In genomic region chr6:22036267-22036666, GRCh38 we compare ENCODE assay signal across 9 cellular contexts.
DNase-seq lines count a peak whose midpoint lies in the region; ATAC-seq, FAIRE-seq and TF ChIP-seq lines count a peak whose summit lies in the region.
"Had no signal": no experiment of that assay in that cellular context is flagged by ENCODE, and none has a peak within 500 bp of the region (broad histone marks: within the 10 kb centered on the region; RNA-seq: fewer than 3 reads in every experiment).

No MANE protein-coding gene starts in this region.

- no peak overlapping the region for H3K9ac ChIP-seq in SK-N-SH
- peak overlapping the region; percentile 62 for H3K9ac ChIP-seq in smooth muscle cell (ENCODE audit: low read depth)

- no peak for FAIRE-seq in bronchial epithelial cell (lab: Jason Lieb, UNC)

- peaks cover 7% of the 10 kb centered on the region for H3K4me1 Mint-ChIP-seq in activated T-helper 2 cell treated with anti-CD3 and anti-CD28 coated beads, Interferon-gamma antibody, Interleukin-2, Interleukin-4, amounts not matched to agents 10 μg/mL and 5 μg/mL and 100 μg/mL, durations not matched to agents 14 hours and 24 hours and 36 hours (ENCODE audit: low read depth)

- H3K36me3 Mint-ChIP-seq in activated T-helper 2 cell treated with anti-CD3 and anti-CD28 coated beads, Interferon-gamma antibody, Interleukin-2, Interleukin-4, amounts not matched to agents 10 μg/mL and 5 μg/mL and 100 μg/mL, durations not matched to agents 14 hours and 24 hours and 36 hours (ENCODE audit: low read depth) = peaks cover 4% of the 10 kb centered on the region

- H3K4me1 ChIP-seq in SK-N-SH (ENCODE audit: control insufficient read depth in 1 of 2, insufficient read depth in 2 of 2, low read depth in 1 of 2, low read length in 1 of 2) (peaks cover 4% of the 10 kb centered on the region in 2 experiments; a peak in 3 of 4 replicates), smooth muscle cell (ENCODE audit: low read depth) (peaks cover 23% of the 10 kb centered on the region), Peyer's patch (no peaks in the 10 kb centered on the region)

- H2AFZ ChIP-seq in SK-N-SH (ENCODE audit: low read depth) = no peak overlapping the region
- no peak overlapping the region for H2AFZ ChIP-seq in smooth muscle cell (ENCODE audit: low read depth)

- no peak overlapping the region for H3K4me3 Mint-ChIP-seq in activated T-helper 2 cell treated with anti-CD3 and anti-CD28 coated beads, Interferon-gamma antibody, Interleukin-2, Interleukin-4, amounts not matched to agents 10 μg/mL and 5 μg/mL and 100 μg/mL, durations not matched to agents 14 hours and 24 hours and 36 hours (ENCODE audit: low read depth)

- no peaks in the 10 kb centered on the region for H3K9me2 ChIP-seq in SK-N-SH

- H3K27ac Mint-ChIP-seq in activated T-helper 2 cell treated with anti-CD3 and anti-CD28 coated beads, Interferon-gamma antibody, Interleukin-2, Interleukin-4, amounts not matched to agents 10 μg/mL and 5 μg/mL and 100 μg/mL, durations not matched to agents 14 hours and 24 hours and 36 hours = no peak overlapping the region

- no peaks in the 10 kb centered on the region for H4K20me1 ChIP-seq in SK-N-SH (ENCODE audit: insufficient read depth)
- H4K20me1 ChIP-seq in smooth muscle cell (ENCODE audit: low read depth) = no peaks in the 10 kb centered on the region

- ATAC-seq in SK-N-SH treated with all-trans-retinoic acid at 6 μM for 48 hours (no peak; the same call in 1 of the 3 replicates), esophagus mucosa (no peak)

- peaks cover 6% of the 10 kb centered on the region for H3K9me3 ChIP-seq in SK-N-SH
- H3K9me3 ChIP-seq in smooth muscle cell (replicated peaks; ENCODE audit: low read depth) = peaks cover 14% of the 10 kb centered on the region
- H3K9me3 ChIP-seq in Peyer's patch = no peaks in the 10 kb centered on the region

- H3K4me3 ChIP-seq in SK-N-SH (ENCODE audit: low read depth in 2 of 2, low read length in 1 of 2) (no peak overlapping the region), bronchial epithelial cell (ENCODE audit: low read depth, low read length) (no peak overlapping the region), smooth muscle cell (no peak overlapping the region), Peyer's patch (no peak overlapping the region)

- CTCF ChIA-PET in SK-N-SH (lab: Yijun Ruan, JAX) = no interaction called here

- H3K36me3 ChIP-seq in SK-N-SH (replicated peaks in 1 of 2; ENCODE audit: control insufficient read depth in 1 of 2, insufficient read depth in 2 of 2, low read length in 1 of 2) (peaks cover 0 to 19% of the 10 kb centered on the region in 2 experiments), bronchial epithelial cell (ENCODE audit: control insufficient read depth, insufficient read depth, low read length) (no peaks in the 10 kb centered on the region), smooth muscle cell (ENCODE audit: low read depth) (peaks cover 8% of the 10 kb centered on the region), Peyer's patch (no peaks in the 10 kb centered on the region)

- TF ChIP-seq RAD21 in SK-N-SH (IDR thresholded peaks at IDR 0.05; ENCODE audit: low read length) (no peak), Ishikawa (IDR thresholded peaks at IDR 0.05; ENCODE audit: low read depth) (peak; percentile 14; the same call in 1 of the 2 replicates)

- TF ChIP-seq CTCF in SK-N-SH (IDR thresholded peaks at IDR 0.05) (no peak), bronchial epithelial cell (IDR thresholded peaks at IDR 0.05; ENCODE audit: insufficient read depth, low read length, severe bottlenecking) (no peak), smooth muscle cell (IDR thresholded peaks at IDR 0.05; ENCODE audit: borderline replicate concordance, insufficient read depth, poor library complexity, severe bottlenecking) (no peak), Peyer's patch (IDR thresholded peaks at IDR 0.05) (no peak)

- intact Hi-C loops in activated T-helper 2 cell treated with anti-CD3 and anti-CD28 coated beads, Interferon-gamma antibody, Interleukin-2, Interleukin-4, amounts not matched to agents 10 μg/mL and 5 μg/mL and 100 μg/mL, durations not matched to agents 14 hours and 24 hours and 36 hours (cut with micrococcal nuclease) = no loop called here

- DNase-seq in SK-N-SH = peak; percentile 9
- peak; percentile 83 for DNase-seq in bronchial epithelial cell (ENCODE audit: low read depth)
- DNase-seq in smooth muscle cell (lab: John Stamatoyannopoulos, UW; ENCODE audit: unreplicated experiment) = no peak
- DNase-seq in activated T-helper 2 cell treated with anti-CD3 and anti-CD28 coated beads, Interferon-gamma antibody, Interleukin-2, Interleukin-4, amounts not matched to agents 10 μg/mL and 5 μg/mL and 100 μg/mL, durations not matched to agents 14 hours and 24 hours and 36 hours (ENCODE audit: low spot score) = no peak
- DNase-seq in Peyer's patch = no peak
- DNase-seq: activated T-cell treated with anti-CD3 and anti-CD28 coated beads, Interleukin-2, amount 50 U/mL, for 48 hours had no signal

- H3F3A ChIP-seq in SK-N-SH (replicated peaks; ENCODE audit: insufficient read depth) (peaks cover under 1% of the 10 kb centered on the region), smooth muscle cell (ENCODE audit: low read depth) (no peaks in the 10 kb centered on the region)

- POLR2A ChIA-PET in SK-N-SH (lab: Yijun Ruan, JAX) = no interaction called here

- TF ChIP-seq EP300 in SK-N-SH (IDR thresholded peaks at IDR 0.05; ENCODE audit: borderline replicate concordance in 1 of 2, low read depth in 1 of 2, low read length in 1 of 2) = no peak
- TF ChIP-seq EP300 in Ishikawa (IDR thresholded peaks at IDR 0.05; ENCODE audit: borderline replicate concordance) = peak; percentile 88

- H3K27me3 ChIP-seq in SK-N-SH (ENCODE audit: insufficient read depth) (no peaks in the 10 kb centered on the region), bronchial epithelial cell (ENCODE audit: control insufficient read depth, insufficient read depth, low read length) (no peaks in the 10 kb centered on the region), smooth muscle cell (ENCODE audit: low read depth) (no peaks in the 10 kb centered on the region), Peyer's patch (no peaks in the 10 kb centered on the region)

- 78% methylated on average over 7 of the region's 7 CpGs for WGBS in SK-N-SH (ENCODE audit: low lambda C conversion rate)
- 34% methylated on average over 7 of the region's 7 CpGs for WGBS in smooth muscle cell (ENCODE audit: low lambda C conversion rate)

- H3K9me3 Mint-ChIP-seq in activated T-helper 2 cell treated with anti-CD3 and anti-CD28 coated beads, Interferon-gamma antibody, Interleukin-2, Interleukin-4, amounts not matched to agents 10 μg/mL and 5 μg/mL and 100 μg/mL, durations not matched to agents 14 hours and 24 hours and 36 hours = peaks cover 14% of the 10 kb centered on the region

- no peak for TF ChIP-seq POLR2A in Peyer's patch (IDR thresholded peaks at IDR 0.05)

- 0 out of 2 replicates have a peak overlapping the region, but pooled peaks have one; percentile 32 for H3K4me2 ChIP-seq in SK-N-SH
- peak overlapping the region; percentile 16 for H3K4me2 ChIP-seq in smooth muscle cell

- H3K79me2 ChIP-seq in SK-N-SH (ENCODE audit: insufficient read depth) (no peaks in the 10 kb centered on the region; the same call in 1 of the 2 replicates), smooth muscle cell (ENCODE audit: low read depth) (peaks cover 4% of the 10 kb centered on the region)

- peaks cover 6% of the 10 kb centered on the region for H3K27me3 Mint-ChIP-seq in activated T-helper 2 cell treated with anti-CD3 and anti-CD28 coated beads, Interferon-gamma antibody, Interleukin-2, Interleukin-4, amounts not matched to agents 10 μg/mL and 5 μg/mL and 100 μg/mL, durations not matched to agents 14 hours and 24 hours and 36 hours (ENCODE audit: low read depth)

- no peak overlapping the region for H3K27ac ChIP-seq in SK-N-SH (ENCODE audit: low read depth in 2 of 2, low read length in 1 of 2)
- H3K27ac ChIP-seq in smooth muscle cell (ENCODE audit: low read depth) = peak overlapping the region; percentile 88
- no peak overlapping the region for H3K27ac ChIP-seq in Peyer's patch

TF ChIP-seq in SK-N-SH, 30 proteins besides CTCF, POLR2A, EP300 and RAD21 (continues in another document):
- TF ChIP-seq, protein P1, sequence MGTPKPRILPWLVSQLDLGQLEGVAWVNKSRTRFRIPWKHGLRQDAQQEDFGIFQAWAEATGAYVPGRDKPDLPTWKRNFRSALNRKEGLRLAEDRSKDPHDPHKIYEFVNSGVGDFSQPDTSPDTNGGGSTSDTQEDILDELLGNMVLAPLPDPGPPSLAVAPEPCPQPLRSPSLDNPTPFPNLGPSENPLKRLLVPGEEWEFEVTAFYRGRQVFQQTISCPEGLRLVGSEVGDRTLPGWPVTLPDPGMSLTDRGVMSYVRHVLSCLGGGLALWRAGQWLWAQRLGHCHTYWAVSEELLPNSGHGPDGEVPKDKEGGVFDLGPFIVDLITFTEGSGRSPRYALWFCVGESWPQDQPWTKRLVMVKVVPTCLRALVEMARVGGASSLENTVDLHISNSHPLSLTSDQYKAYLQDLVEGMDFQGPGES (IDR thresholded peaks at IDR 0.05; ENCODE audit: low read depth, low read length) = no peak
- TF ChIP-seq YY1 (IDR thresholded peaks at IDR 0.05; ENCODE audit: low read depth) (no peak), GATA2 (CRISPR knock-in tag; IDR thresholded peaks at IDR 0.05) (no peak)

TF ChIP-seq in SK-N-SH treated with all-trans-retinoic acid at 6 μM for 48 hours, 23 proteins besides CTCF, POLR2A, EP300 and RAD21 (continues in another document):
- TF ChIP-seq SNAI2 (CRISPR knock-in tag; IDR thresholded peaks at IDR 0.05) = no peak
- TF ChIP-seq ZNF565 (CRISPR knock-in tag; conservative IDR thresholded peaks at IDR 0.05; ENCODE audit: low read depth) = no peak
- TF ChIP-seq GLIS3 (CRISPR knock-in tag; IDR thresholded peaks at IDR 0.05) = no peak
- no peak for TF ChIP-seq ZC3H10 (CRISPR knock-in tag; IDR thresholded peaks at IDR 0.05)
- TF ChIP-seq PPARA (CRISPR knock-in tag; IDR thresholded peaks at IDR 0.05; ENCODE audit: borderline replicate concordance) = no peak
- no peak for TF ChIP-seq ZFP30 (CRISPR knock-in tag; IDR thresholded peaks at IDR 0.05)
- no peak for TF ChIP-seq OSR1 (CRISPR knock-in tag; IDR thresholded peaks at IDR 0.05)

TF ChIP-seq in Ishikawa, 13 proteins besides CTCF, POLR2A, EP300 and RAD21 (continues in another document):
- no peak for TF ChIP-seq CEBPB (IDR thresholded peaks at IDR 0.05)
- TF ChIP-seq TCF12 (IDR thresholded peaks at IDR 0.05; ENCODE audit: low read depth) = peak; percentile 88
- TF ChIP-seq EGR1 (IDR thresholded peaks at IDR 0.05) = no peak
- peak; percentile 41 for TF ChIP-seq MAX (IDR thresholded peaks at IDR 0.05)
- TF ChIP-seq TAF1 (IDR thresholded peaks at IDR 0.05; ENCODE audit: low read depth) = no peak
- peak; percentile 39; the same call in 1 of the 2 replicates for TF ChIP-seq NFIC (IDR thresholded peaks at IDR 0.05)
- peak; percentile 83 for TF ChIP-seq TEAD4 (IDR thresholded peaks at IDR 0.05)
- no peak for TF ChIP-seq CREB1 (IDR thresholded peaks at IDR 0.05; ENCODE audit: low read depth)
- no peak for TF ChIP-seq ZBTB7A (IDR thresholded peaks at IDR 0.05; ENCODE audit: low read depth)

Comparison
In these comparisons a context has a peak if more than half of its experiments do, and no peak if none do; other contexts are left out.
1. DNase-seq: peak in SK-N-SH (single experiment) and bronchial epithelial cell (single experiment); none in smooth muscle cell (single experiment), activated T-helper 2 cell treated with anti-CD3 and anti-CD28 coated beads, Interferon-gamma antibody, Interleukin-2, Interleukin-4, amounts not matched to agents 10 μg/mL and 5 μg/mL and 100 μg/mL, durations not matched to agents 14 hours and 24 hours and 36 hours (single experiment) and Peyer's patch (0 of 3).